10 cellular contexts compared by ENCODE assay signal in genomic region chr14:103140316-103141109, GRCh38.
A peak's percentile ranks its signal among the peaks of the same experiment; 100 is the strongest.
DNase-seq lines count a peak whose midpoint lies in the region; ATAC-seq, FAIRE-seq and TF ChIP-seq lines count a peak whose summit lies in the region.
"Had no signal": no experiment of that assay in that cellular context is flagged by ENCODE, and none has a peak within 500 bp of the region (broad histone marks: within the 10 kb centered on the region; RNA-seq: fewer than 3 reads in every experiment).

No MANE protein-coding gene starts in this region.

- peak overlapping the region; percentile 54 for H3K4me3 Mint-ChIP-seq in memory B cell

- no peak for FAIRE-seq in H54 (lab: Jason Lieb, UNC)
- FAIRE-seq: TTC549 had no signal

- H3K36me3 Mint-ChIP-seq in memory B cell: no peaks in the 10 kb centered on the region

- H3K27me3 Mint-ChIP-seq in memory B cell: peaks cover 19% of the 10 kb centered on the region

- no peak for TF ChIP-seq POLR2A in H54 (IDR thresholded peaks at IDR 0.05; ENCODE audit: low read depth, low read length)

- H3K4me1 Mint-ChIP-seq in memory B cell: peaks cover 14% of the 10 kb centered on the region

- ATAC-seq in GM18861 (IDR thresholded peaks at IDR 0.05; ENCODE audit: unreplicated experiment): peak; percentile 59
- ATAC-seq in HG02884 (IDR thresholded peaks at IDR 0.05; ENCODE audit: unreplicated experiment): peak; percentile 53
- ATAC-seq in memory B cell (ENCODE audit: low read depth): peak; percentile 87
- ATAC-seq: right cardiac atrium had no signal

- no peaks in the 10 kb centered on the region for H3K9me3 Mint-ChIP-seq in memory B cell

- DNase-seq in NCI-H2227 (lab: John Stamatoyannopoulos, UW; ENCODE audit: unreplicated experiment): peak; percentile 81
- peak; percentile 52 to 59 for DNase-seq in memory B cell (ENCODE audit: low spot score in 2 of 2)
- no peak for DNase-seq in pons (ENCODE audit: low spot score)
- DNase-seq in cortex of kidney (lab: John Stamatoyannopoulos, UW): no peak
- no peak for DNase-seq in H54 (ENCODE audit: insufficient read length, low spot score)
- no peak for DNase-seq in iPS-NIHi11 (ENCODE audit: low spot score)

- peak overlapping the region; percentile 80 for H3K27ac Mint-ChIP-seq in memory B cell

Comparison
In these comparisons a context has a peak if more than half of its experiments do, and no peak if none do; other contexts are left out.
1. DNase-seq: peak in NCI-H2227 (single experiment) and memory B cell (2 of 2); none in pons (single experiment), cortex of kidney (single experiment), H54 (single experiment) and iPS-NIHi11 (single experiment).
2. Peak in every context shown above with its lines, with median percentiles within 50 percentile points of each other: ATAC-seq.